Comparison of ENCODE assay signal across 8 cellular contexts in the genomic region with DNA sequence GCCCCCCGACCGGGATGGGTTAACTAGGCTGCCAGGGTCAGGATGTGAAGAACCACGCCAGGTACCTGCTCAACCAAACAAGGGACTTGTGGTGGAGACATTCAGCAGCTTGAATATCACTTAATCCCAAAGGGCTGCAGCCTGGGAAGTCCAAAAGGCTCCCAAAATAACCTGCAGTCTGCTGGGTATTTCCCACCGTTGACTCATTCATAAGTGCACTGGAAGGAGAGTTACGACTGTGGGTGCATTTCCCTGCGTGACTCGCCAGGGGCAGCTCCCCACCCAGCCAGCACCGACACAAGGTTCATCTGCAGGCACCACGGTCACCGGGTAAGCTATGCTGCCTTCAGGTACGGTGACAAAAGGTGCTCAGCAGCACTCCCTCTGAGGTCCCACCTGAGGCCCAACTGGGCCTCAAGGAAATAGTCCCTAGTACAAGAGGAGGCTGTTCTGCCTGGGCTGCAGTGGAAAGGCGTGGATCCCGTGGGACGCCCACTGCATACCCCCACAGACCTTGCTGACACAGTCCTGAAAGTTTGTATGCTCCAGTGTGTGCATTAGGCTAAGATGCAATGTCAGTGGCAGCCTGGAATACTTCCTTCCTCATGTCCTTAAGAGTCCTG.
DNase-seq lines count a peak whose midpoint lies in the region; ATAC-seq and TF ChIP-seq lines count a peak whose summit lies in the region.

No MANE protein-coding gene starts in this region.

- H3K36me3 Mint-ChIP-seq in activated naive CD4-positive, alpha-beta T cell treated with anti-CD3 and anti-CD28 coated beads, Interleukin-2, amount 50 U/mL, for 72 hours, result no peaks in the 10 kb centered on the region
- peaks cover 18% of the 10 kb centered on the region for H3K36me3 Mint-ChIP-seq in stimulated activated memory B cell treated with anti-CD40 and anti-IgM and Interleukin-4, amounts not matched to agents 10 μg/mL and 1 μg/mL and 100 μg/mL, for 72 hours

- H3K9me3 ChIP-seq in right atrium auricular region, result no peaks in the 10 kb centered on the region

- H3K27ac Mint-ChIP-seq in activated naive CD4-positive, alpha-beta T cell treated with anti-CD3 and anti-CD28 coated beads, Interleukin-2, amount 50 U/mL, for 72 hours, result peak overlapping the region in 1 of 2 donors; percentile 62
- H3K27ac Mint-ChIP-seq in stimulated activated memory B cell treated with anti-CD40 and anti-IgM and Interleukin-4, amounts not matched to agents 10 μg/mL and 1 μg/mL and 100 μg/mL, for 72 hours, result peak overlapping the region; percentile 87

- H3K4me3 ChIP-seq in right atrium auricular region, result no peak overlapping the region

- no peak for TF ChIP-seq CTCF in right atrium auricular region (IDR thresholded peaks at IDR 0.05)

- ATAC-seq in left ventricle myocardium superior (peak; percentile 27), HG03135 (IDR thresholded peaks at IDR 0.05; ENCODE audit: unreplicated experiment) (peak; percentile 62)
- ATAC-seq in activated naive CD4-positive, alpha-beta T cell treated with anti-CD3 and anti-CD28 coated beads, Interleukin-2, amount 50 U/mL, for 72 hours, result peak; percentile 57 to 93
- ATAC-seq in stimulated activated memory B cell treated with anti-CD40 and anti-IgM and Interleukin-4, amounts not matched to agents 10 μg/mL and 1 μg/mL and 100 μg/mL, for 72 hours, result peak; percentile 87

- no peaks in the 10 kb centered on the region for H3K4me1 ChIP-seq in right atrium auricular region

- peaks cover 17% of the 10 kb centered on the region for H3K4me1 Mint-ChIP-seq in stimulated activated memory B cell treated with anti-CD40 and anti-IgM and Interleukin-4, amounts not matched to agents 10 μg/mL and 1 μg/mL and 100 μg/mL, for 72 hours

- H3K4me3 Mint-ChIP-seq in stimulated activated memory B cell treated with anti-CD40 and anti-IgM and Interleukin-4, amounts not matched to agents 10 μg/mL and 1 μg/mL and 100 μg/mL, for 72 hours, result peak overlapping the region; percentile 61

- no peak overlapping the region for H3K27ac ChIP-seq in right atrium auricular region

- peaks cover 6% of the 10 kb centered on the region for H3K36me3 ChIP-seq in right atrium auricular region

- intact Hi-C loops in left ventricle myocardium superior (cut with micrococcal nuclease), result loop anchor here (10.0 kb wide), 1 partner anchor 477 kb away; no protein-coding TSS in a partner anchor

- H3K27me3 Mint-ChIP-seq in stimulated activated memory B cell treated with anti-CD40 and anti-IgM and Interleukin-4, amounts not matched to agents 10 μg/mL and 1 μg/mL and 100 μg/mL, for 72 hours, result no peaks in the 10 kb centered on the region

- DNase-seq in left ventricle myocardium superior (no peak), right atrium auricular region (ENCODE audit: low spot score) (no peak), NCI-H146 (lab: John Stamatoyannopoulos, UW) (no peak), D341Med (ENCODE audit: low spot score) (no peak), activated gamma-delta T cell (lab: John Stamatoyannopoulos, UW) (no peak)
- no peak for DNase-seq in activated naive CD4-positive, alpha-beta T cell treated with anti-CD3 and anti-CD28 coated beads, Interleukin-2, amount 50 U/mL, for 72 hours (ENCODE audit: low spot score in 2 of 2)

- H3K9me3 Mint-ChIP-seq in activated naive CD4-positive, alpha-beta T cell treated with anti-CD3 and anti-CD28 coated beads, Interleukin-2, amount 50 U/mL, for 72 hours, result no peaks in the 10 kb centered on the region
- no peaks in the 10 kb centered on the region for H3K9me3 Mint-ChIP-seq in stimulated activated memory B cell treated with anti-CD40 and anti-IgM and Interleukin-4, amounts not matched to agents 10 μg/mL and 1 μg/mL and 100 μg/mL, for 72 hours

- H3K27me3 ChIP-seq in right atrium auricular region, result no peaks in the 10 kb centered on the region

Comparison
In these comparisons a context has a peak if more than half of its experiments do, and no peak if none do; other contexts are left out.
1. ATAC-seq: peak in every context shown above with its lines; median percentile 87 in stimulated activated memory B cell treated with anti-CD40 and anti-IgM and Interleukin-4, amounts not matched to agents 10 μg/mL and 1 μg/mL and 100 μg/mL, for 72 hours; 75 in activated naive CD4-positive, alpha-beta T cell treated with anti-CD3 and anti-CD28 coated beads, Interleukin-2, amount 50 U/mL, for 72 hours; 62 in HG03135; 27 in left ventricle myocardium superior.